ENCODE assay signal across 1 cellular context in the genomic region with DNA sequence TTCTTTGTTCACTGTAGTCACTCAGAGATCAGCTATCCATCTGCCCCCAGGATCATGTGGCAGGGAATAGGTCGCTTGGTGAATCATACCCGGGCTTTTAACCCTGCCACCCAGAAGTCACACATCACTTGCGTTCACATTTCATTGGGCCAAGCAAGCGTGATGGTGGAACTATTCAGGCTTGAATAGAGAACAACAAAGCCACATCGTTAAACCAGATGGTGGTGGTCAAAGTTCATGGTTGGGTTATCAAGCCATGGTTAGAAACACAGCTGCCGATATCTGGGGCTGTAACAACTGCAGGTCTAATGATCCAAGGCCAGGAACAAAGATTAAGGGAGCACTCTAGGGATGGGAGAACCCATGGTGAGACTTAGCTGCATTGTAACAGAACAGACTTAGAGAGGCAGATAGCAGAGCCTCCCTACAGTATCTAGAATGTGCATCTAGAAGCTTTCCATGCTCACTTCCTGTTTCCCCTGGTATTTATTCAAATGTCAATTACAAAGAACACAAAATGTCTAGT.
TF ChIP-seq lines count a peak whose summit lies in the region.

No MANE protein-coding gene starts in this region.

TF ChIP-seq in K562, 482 proteins besides CTCF, POLR2A, EP300 and RAD21 (continued from another document):
- TF ChIP-seq NFE2 (IDR thresholded peaks at IDR 0.05; ENCODE audit: low read depth) (0 out of 2 replicates have a peak, but pooled peaks have one; percentile 10), EP400 (IDR thresholded peaks at IDR 0.05) (0 out of 2 replicates have a peak, but pooled peaks have one; percentile 25), PML (IDR thresholded peaks at IDR 0.05; ENCODE audit: low read length) (peak; percentile 67), CHD1 (IDR thresholded peaks at IDR 0.05; ENCODE audit: low read length) (no peak), COPS2 (conservative IDR thresholded peaks at IDR 0.05) (no peak), NCOA1 (IDR thresholded peaks at IDR 0.05; ENCODE audit: low read depth) (peak; percentile 43; the same call in 1 of the 2 replicates), HDAC3 (IDR thresholded peaks at IDR 0.05; ENCODE audit: borderline replicate concordance, partially characterized antibody) (peak; percentile 41), ZNF24 (IDR thresholded peaks at IDR 0.05) (no peak), ZNF76 (CRISPR knock-in tag; IDR thresholded peaks at IDR 0.05; ENCODE audit: borderline replicate concordance) (no peak), FIP1L1 (IDR thresholded peaks at IDR 0.05; ENCODE audit: low read depth, low read length, poor library complexity, severe bottlenecking) (no peak), TAL1 (IDR thresholded peaks at IDR 0.05) (peak; percentile 79), RBM15 (IDR thresholded peaks at IDR 0.05; ENCODE audit: insufficient read depth, low read length) (no peak), CHD2 (IDR thresholded peaks at IDR 0.05; ENCODE audit: low read depth, low read length) (no peak), NFIC (IDR thresholded peaks at IDR 0.05) (peak; percentile 66), MBD2 (IDR thresholded peaks at IDR 0.05; ENCODE audit: borderline replicate concordance, low read depth) (0 out of 2 replicates have a peak, but pooled peaks have one; percentile 38), EHMT2 (IDR thresholded peaks at IDR 0.05) (0 out of 2 replicates have a peak, but pooled peaks have one; percentile 38), ZNF12 (CRISPR knock-in tag; IDR thresholded peaks at IDR 0.05) (no peak), TCF3 (CRISPR knock-in tag; IDR thresholded peaks at IDR 0.05) (peak; percentile 72), TBL1XR1 (IDR thresholded peaks at IDR 0.05; ENCODE audit: low read length in 2 of 2) (peak; percentile 28 to 51; a peak in 1 of 4 replicates), STAT5A (IDR thresholded peaks at IDR 0.05; ENCODE audit: borderline replicate concordance, low read length) (peak; percentile 76), SPI1 (IDR thresholded peaks at IDR 0.05; ENCODE audit: borderline replicate concordance, low read depth, low read length) (peak; percentile 60), NR2C1 (IDR thresholded peaks at IDR 0.05) (peak; percentile 82), NR2C1 (tag; IDR thresholded peaks at IDR 0.05) (peak; percentile 79), ZNF263 (CRISPR knock-in tag; IDR thresholded peaks at IDR 0.05; ENCODE audit: borderline replicate concordance) (peak; percentile 84; the same call in 1 of the 2 replicates), TEAD4 (IDR thresholded peaks at IDR 0.05; ENCODE audit: low read length) (peak; percentile 94), TEAD4 (CRISPR knock-in tag; IDR thresholded peaks at IDR 0.05; ENCODE audit: borderline replicate concordance) (no peak), CC2D1A (IDR thresholded peaks at IDR 0.05) (peak; percentile 76; the same call in 1 of the 2 replicates), NFRKB (IDR thresholded peaks at IDR 0.05; ENCODE audit: low read depth) (peak; percentile 56; the same call in 1 of the 2 replicates), FOXM1 (IDR thresholded peaks at IDR 0.05; ENCODE audit: low read depth) (peak; percentile 67; the same call in 1 of the 2 replicates), FOXM1 (CRISPR knock-in tag; IDR thresholded peaks at IDR 0.05; ENCODE audit: low read depth) (no peak), POLR2AphosphoS5 (IDR thresholded peaks at IDR 0.05; ENCODE audit: control insufficient read depth, insufficient read depth, low read depth, low read length) (peak; percentile 88), HSF4 (CRISPR knock-in tag; IDR thresholded peaks at IDR 0.05; ENCODE audit: borderline replicate concordance) (no peak)
- TF ChIP-seq, protein P1, sequence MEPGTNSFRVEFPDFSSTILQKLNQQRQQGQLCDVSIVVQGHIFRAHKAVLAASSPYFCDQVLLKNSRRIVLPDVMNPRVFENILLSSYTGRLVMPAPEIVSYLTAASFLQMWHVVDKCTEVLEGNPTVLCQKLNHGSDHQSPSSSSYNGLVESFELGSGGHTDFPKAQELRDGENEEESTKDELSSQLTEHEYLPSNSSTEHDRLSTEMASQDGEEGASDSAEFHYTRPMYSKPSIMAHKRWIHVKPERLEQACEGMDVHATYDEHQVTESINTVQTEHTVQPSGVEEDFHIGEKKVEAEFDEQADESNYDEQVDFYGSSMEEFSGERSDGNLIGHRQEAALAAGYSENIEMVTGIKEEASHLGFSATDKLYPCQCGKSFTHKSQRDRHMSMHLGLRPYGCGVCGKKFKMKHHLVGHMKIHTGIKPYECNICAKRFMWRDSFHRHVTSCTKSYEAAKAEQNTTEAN (CRISPR knock-in tag; IDR thresholded peaks at IDR 0.05), result no peak
- TF ChIP-seq, protein P2, sequence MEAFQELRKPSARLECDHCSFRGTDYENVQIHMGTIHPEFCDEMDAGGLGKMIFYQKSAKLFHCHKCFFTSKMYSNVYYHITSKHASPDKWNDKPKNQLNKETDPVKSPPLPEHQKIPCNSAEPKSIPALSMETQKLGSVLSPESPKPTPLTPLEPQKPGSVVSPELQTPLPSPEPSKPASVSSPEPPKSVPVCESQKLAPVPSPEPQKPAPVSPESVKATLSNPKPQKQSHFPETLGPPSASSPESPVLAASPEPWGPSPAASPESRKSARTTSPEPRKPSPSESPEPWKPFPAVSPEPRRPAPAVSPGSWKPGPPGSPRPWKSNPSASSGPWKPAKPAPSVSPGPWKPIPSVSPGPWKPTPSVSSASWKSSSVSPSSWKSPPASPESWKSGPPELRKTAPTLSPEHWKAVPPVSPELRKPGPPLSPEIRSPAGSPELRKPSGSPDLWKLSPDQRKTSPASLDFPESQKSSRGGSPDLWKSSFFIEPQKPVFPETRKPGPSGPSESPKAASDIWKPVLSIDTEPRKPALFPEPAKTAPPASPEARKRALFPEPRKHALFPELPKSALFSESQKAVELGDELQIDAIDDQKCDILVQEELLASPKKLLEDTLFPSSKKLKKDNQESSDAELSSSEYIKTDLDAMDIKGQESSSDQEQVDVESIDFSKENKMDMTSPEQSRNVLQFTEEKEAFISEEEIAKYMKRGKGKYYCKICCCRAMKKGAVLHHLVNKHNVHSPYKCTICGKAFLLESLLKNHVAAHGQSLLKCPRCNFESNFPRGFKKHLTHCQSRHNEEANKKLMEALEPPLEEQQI (IDR thresholded peaks at IDR 0.05), result 0 out of 2 replicates have a peak, but pooled peaks have one; percentile 26
- TF ChIP-seq, protein P3, sequence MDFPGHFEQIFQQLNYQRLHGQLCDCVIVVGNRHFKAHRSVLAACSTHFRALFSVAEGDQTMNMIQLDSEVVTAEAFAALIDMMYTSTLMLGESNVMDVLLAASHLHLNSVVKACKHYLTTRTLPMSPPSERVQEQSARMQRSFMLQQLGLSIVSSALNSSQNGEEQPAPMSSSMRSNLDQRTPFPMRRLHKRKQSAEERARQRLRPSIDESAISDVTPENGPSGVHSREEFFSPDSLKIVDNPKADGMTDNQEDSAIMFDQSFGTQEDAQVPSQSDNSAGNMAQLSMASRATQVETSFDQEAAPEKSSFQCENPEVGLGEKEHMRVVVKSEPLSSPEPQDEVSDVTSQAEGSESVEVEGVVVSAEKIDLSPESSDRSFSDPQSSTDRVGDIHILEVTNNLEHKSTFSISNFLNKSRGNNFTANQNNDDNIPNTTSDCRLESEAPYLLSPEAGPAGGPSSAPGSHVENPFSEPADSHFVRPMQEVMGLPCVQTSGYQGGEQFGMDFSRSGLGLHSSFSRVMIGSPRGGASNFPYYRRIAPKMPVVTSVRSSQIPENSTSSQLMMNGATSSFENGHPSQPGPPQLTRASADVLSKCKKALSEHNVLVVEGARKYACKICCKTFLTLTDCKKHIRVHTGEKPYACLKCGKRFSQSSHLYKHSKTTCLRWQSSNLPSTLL (IDR thresholded peaks at IDR 0.05), result no peak
- TF ChIP-seq, protein P4, sequence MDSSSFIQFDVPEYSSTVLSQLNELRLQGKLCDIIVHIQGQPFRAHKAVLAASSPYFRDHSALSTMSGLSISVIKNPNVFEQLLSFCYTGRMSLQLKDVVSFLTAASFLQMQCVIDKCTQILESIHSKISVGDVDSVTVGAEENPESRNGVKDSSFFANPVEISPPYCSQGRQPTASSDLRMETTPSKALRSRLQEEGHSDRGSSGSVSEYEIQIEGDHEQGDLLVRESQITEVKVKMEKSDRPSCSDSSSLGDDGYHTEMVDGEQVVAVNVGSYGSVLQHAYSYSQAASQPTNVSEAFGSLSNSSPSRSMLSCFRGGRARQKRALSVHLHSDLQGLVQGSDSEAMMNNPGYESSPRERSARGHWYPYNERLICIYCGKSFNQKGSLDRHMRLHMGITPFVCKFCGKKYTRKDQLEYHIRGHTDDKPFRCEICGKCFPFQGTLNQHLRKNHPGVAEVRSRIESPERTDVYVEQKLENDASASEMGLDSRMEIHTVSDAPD (CRISPR knock-in tag; IDR thresholded peaks at IDR 0.05), result peak; percentile 95
- TF ChIP-seq, protein P5, sequence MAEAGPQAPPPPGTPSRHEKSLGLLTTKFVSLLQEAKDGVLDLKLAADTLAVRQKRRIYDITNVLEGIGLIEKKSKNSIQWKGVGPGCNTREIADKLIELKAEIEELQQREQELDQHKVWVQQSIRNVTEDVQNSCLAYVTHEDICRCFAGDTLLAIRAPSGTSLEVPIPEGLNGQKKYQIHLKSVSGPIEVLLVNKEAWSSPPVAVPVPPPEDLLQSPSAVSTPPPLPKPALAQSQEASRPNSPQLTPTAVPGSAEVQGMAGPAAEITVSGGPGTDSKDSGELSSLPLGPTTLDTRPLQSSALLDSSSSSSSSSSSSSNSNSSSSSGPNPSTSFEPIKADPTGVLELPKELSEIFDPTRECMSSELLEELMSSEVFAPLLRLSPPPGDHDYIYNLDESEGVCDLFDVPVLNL (CRISPR knock-in tag; IDR thresholded peaks at IDR 0.05; ENCODE audit: low read depth), result no peak
- TF ChIP-seq, protein P6, sequence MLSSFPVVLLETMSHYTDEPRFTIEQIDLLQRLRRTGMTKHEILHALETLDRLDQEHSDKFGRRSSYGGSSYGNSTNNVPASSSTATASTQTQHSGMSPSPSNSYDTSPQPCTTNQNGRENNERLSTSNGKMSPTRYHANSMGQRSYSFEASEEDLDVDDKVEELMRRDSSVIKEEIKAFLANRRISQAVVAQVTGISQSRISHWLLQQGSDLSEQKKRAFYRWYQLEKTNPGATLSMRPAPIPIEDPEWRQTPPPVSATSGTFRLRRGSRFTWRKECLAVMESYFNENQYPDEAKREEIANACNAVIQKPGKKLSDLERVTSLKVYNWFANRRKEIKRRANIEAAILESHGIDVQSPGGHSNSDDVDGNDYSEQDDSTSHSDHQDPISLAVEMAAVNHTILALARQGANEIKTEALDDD (IDR thresholded peaks at IDR 0.05), result peak; percentile 91
- TF ChIP-seq, protein P7, sequence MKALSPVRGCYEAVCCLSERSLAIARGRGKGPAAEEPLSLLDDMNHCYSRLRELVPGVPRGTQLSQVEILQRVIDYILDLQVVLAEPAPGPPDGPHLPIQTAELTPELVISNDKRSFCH (CRISPR knock-in tag; IDR thresholded peaks at IDR 0.05), result no peak
- TF ChIP-seq, protein P7 (tag; IDR thresholded peaks at IDR 0.05), result peak; percentile 22; the same call in 1 of the 2 replicates
